In the genomic region with DNA sequence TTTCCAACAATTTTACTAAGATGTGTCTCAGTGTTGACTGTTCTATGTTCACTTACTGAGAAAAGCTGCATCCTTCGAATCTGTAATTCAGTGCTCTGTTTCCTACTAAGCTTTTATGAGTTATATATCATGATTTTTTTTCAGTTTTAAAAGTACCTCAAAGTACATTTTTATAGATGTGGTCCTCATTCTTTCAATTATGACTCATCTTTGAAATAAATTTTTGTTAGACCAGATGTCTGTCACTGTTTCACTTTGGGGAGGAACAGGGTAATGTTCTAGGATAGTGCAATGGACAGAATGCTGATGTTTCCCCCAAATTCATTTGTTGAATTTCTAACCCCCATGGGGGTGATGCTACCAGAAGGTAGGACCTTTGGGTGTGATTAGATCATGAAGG, we compare ENCODE assay signal across 14 cellular contexts.
"Had no signal": no experiment of that assay in that cellular context is flagged by ENCODE, and none has a peak within 500 bp of the region (broad histone marks: within the 10 kb centered on the region; RNA-seq: fewer than 3 reads in every experiment).

No MANE protein-coding gene starts in this region.

- ATAC-seq: activated CD4-positive, CD25-positive, alpha-beta regulatory T cell treated with anti-CD3 and anti-CD28 coated beads, Interleukin-2, amount 50 U/mL, for 24 hours; esophagus mucosa; gastroesophageal sphincter; upper lobe of right lung had no signal

- H3K9me3 Mint-ChIP-seq: activated naive CD4-positive, alpha-beta T cell treated with anti-CD3 and anti-CD28 coated beads, Interleukin-2, amount 50 U/mL, for 24 hours; nephron progenitor cell; T-helper 2 cell treated with Interferon-gamma antibody and Interleukin-4, amounts not matched to agents 5 μg/mL and 100 μg/mL, for 36 hours had no signal

- H3K9me3 ChIP-seq: breast epithelium, gastroesophageal sphincter, upper lobe of right lung had no signal

- H3K4me3 Mint-ChIP-seq: activated naive CD4-positive, alpha-beta T cell treated with anti-CD3 and anti-CD28 coated beads, Interleukin-2, amount 50 U/mL, for 24 hours; nephron progenitor cell; stimulated activated naive CD8-positive, alpha-beta T cell treated with anti-CD3 and anti-CD28 coated beads, Interleukin-15, Interleukin-2, amounts not matched to agents 100 ng/mL and 50 ng/mL, for 24 hours; T-helper 2 cell treated with Interferon-gamma antibody and Interleukin-4, amounts not matched to agents 5 μg/mL and 100 μg/mL, for 36 hours had no signal

- H3K36me3 ChIP-seq: breast epithelium, gastroesophageal sphincter, upper lobe of right lung had no signal

- H3K27ac Mint-ChIP-seq: activated naive CD4-positive, alpha-beta T cell treated with anti-CD3 and anti-CD28 coated beads, Interleukin-2, amount 50 U/mL, for 24 hours; nephron progenitor cell; stimulated activated naive CD8-positive, alpha-beta T cell treated with anti-CD3 and anti-CD28 coated beads, Interleukin-15, Interleukin-2, amounts not matched to agents 100 ng/mL and 50 ng/mL, for 24 hours; T-helper 2 cell treated with Interferon-gamma antibody and Interleukin-4, amounts not matched to agents 5 μg/mL and 100 μg/mL, for 36 hours had no signal

- H3K4me1 ChIP-seq: breast epithelium, gastroesophageal sphincter, upper lobe of right lung had no signal

- H3K36me3 Mint-ChIP-seq: activated naive CD4-positive, alpha-beta T cell treated with anti-CD3 and anti-CD28 coated beads, Interleukin-2, amount 50 U/mL, for 24 hours had no signal

- H3K4me3 ChIP-seq: breast epithelium, dorsolateral prefrontal cortex, gastroesophageal sphincter, upper lobe of right lung had no signal

- H3K27me3 Mint-ChIP-seq: stimulated activated naive CD8-positive, alpha-beta T cell treated with anti-CD3 and anti-CD28 coated beads, Interleukin-15, Interleukin-2, amounts not matched to agents 100 ng/mL and 50 ng/mL, for 24 hours had no signal

- H3K4me1 Mint-ChIP-seq: activated naive CD4-positive, alpha-beta T cell treated with anti-CD3 and anti-CD28 coated beads, Interleukin-2, amount 50 U/mL, for 24 hours; nephron progenitor cell had no signal

- DNase-seq: activated effector memory CD4-positive, alpha-beta T cell treated with Interleukin-2 at 50 U/mL for 16 hours; amygdala; dorsolateral prefrontal cortex; nephron progenitor cell; stimulated activated CD4-positive, alpha-beta T cell treated with anti-CD3 and anti-CD28 coated beads, Interleukin-15, amount 100 ng/mL, for 24 hours; stimulated activated CD4-positive, alpha-beta T cell treated with anti-CD3 and anti-CD28 coated beads, Interleukin-4, amount 100 ng/mL, for 24 hours; upper lobe of right lung had no signal

- H3K27me3 ChIP-seq: breast epithelium, dorsolateral prefrontal cortex, gastroesophageal sphincter, upper lobe of right lung had no signal
